Comparison of ENCODE assay signal across 24 cellular contexts in genomic region chr2:105156166-105156565, GRCh38.
"Had no signal": no experiment of that assay in that cellular context is flagged by ENCODE, and none has a peak within 500 bp of the region (broad histone marks: within the 10 kb centered on the region; RNA-seq: fewer than 3 reads in every experiment).

No MANE protein-coding gene starts in this region.

- H3K9me3 ChIP-seq: colonic mucosa had no signal

- DNase-seq: colonic mucosa; cortex of kidney; effector CD8-positive, alpha-beta T cell; effector memory CD8-positive, alpha-beta T cell; endodermal cell; esophagus squamous epithelium; foreskin fibroblast; foreskin melanocyte; gastrocnemius medialis; glutamatergic neuron; head of caudate nucleus; heart right ventricle; hippocampal formation; left cardiac atrium; left lung; left ventricle myocardium superior; lower lobe of right lung; mammary epithelial cell; mesendoderm; midbrain had no signal

- H3K36me3 ChIP-seq: colonic mucosa, esophagus squamous epithelium, gastrocnemius medialis, heart right ventricle, left lung, lower lobe of right lung had no signal

- ATAC-seq: effector memory CD8-positive, alpha-beta T cell; gastrocnemius medialis; heart right ventricle; left cardiac atrium; left lung; left ventricle myocardium superior; lower lobe of right lung had no signal

- H3K27ac ChIP-seq: colonic mucosa, epithelial cell of prostate, esophagus squamous epithelium, gastrocnemius medialis, heart right ventricle, left lung, lower lobe of right lung had no signal

- H3K4me3 ChIP-seq: colonic mucosa, esophagus squamous epithelium, gastrocnemius medialis, heart right ventricle, left lung, lower lobe of right lung had no signal

- H3K27me3 ChIP-seq: colonic mucosa, gastrocnemius medialis, left lung had no signal

- FAIRE-seq: endometrium, islet of Langerhans, keratinocyte had no signal

- H3K4me1 ChIP-seq: colonic mucosa, esophagus squamous epithelium, gastrocnemius medialis, heart right ventricle, left lung, lower lobe of right lung had no signal
